ENCODE assay signal across 10 cellular contexts in the genomic region with DNA sequence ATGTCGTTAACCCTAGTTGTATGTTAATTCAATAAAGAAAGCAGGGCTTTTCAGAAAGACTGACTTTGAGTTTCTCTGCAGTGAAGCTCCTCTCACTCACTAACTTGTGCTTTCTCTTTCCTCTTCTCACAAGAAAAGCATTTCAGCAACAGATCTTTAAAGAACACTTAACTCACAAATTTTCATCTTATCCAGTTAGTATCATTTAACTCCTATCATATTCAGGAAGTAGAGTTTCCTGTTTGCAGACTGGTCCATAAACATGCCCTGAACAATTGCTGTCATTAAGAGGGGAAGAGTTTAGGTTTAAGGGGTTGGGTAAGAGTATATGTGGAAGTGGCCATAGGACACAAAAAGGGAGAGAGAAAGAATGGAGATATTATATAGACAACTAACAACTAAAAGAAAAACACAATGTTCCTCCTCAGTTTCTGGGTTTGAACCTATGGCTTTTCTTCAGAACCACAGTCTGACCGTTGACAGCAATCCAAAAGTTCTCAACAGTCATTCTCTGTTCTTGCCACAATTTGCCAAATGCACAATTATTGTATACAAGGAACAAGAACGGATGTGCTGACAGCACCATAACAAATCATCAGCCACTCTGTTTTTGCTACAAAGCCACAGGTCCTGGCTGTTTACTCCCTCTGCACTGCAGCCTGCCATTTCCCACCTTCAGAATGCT.
DNase-seq lines count a peak whose midpoint lies in the region; ATAC-seq, FAIRE-seq and TF ChIP-seq lines count a peak whose summit lies in the region.
"Had no signal": no experiment of that assay in that cellular context is flagged by ENCODE, and none has a peak within 500 bp of the region (broad histone marks: within the 10 kb centered on the region; RNA-seq: fewer than 3 reads in every experiment).

No MANE protein-coding gene starts in this region.

- H3K4me3 Mint-ChIP-seq in activated T-cell treated with anti-CD3 and anti-CD28 coated beads, Interleukin-2, amount 50 U/mL, for 72 hours = no peak overlapping the region
- H3K4me3 Mint-ChIP-seq in activated CD4-positive, alpha-beta memory T cell treated with anti-CD3 and anti-CD28 coated beads for 36 hours = no peak overlapping the region

- H4K20me1 ChIP-seq in keratinocyte (ENCODE audit: control insufficient read depth, extremely low read depth, insufficient read depth, low read length) = no peaks in the 10 kb centered on the region

- no peaks in the 10 kb centered on the region for H3K4me1 ChIP-seq in keratinocyte (ENCODE audit: control insufficient read depth, extremely low read depth, insufficient read depth, low read length)
- H3K4me1 ChIP-seq in thyroid gland = peaks cover 10 to 21% of the 10 kb centered on the region in 2 donors
- H3K4me1 ChIP-seq in transverse colon = peaks cover 0 to 29% (median 10%) of the 10 kb centered on the region in 4 donors

- no peaks in the 10 kb centered on the region for H3K9me1 ChIP-seq in keratinocyte (ENCODE audit: control insufficient read depth, extremely low read depth, insufficient read depth, low read length)

- ATAC-seq in activated T-cell treated with anti-CD3 and anti-CD28 coated beads, Interleukin-2, amount 50 U/mL, for 72 hours (replicated peaks in 1 of 2) = no peak
- ATAC-seq in GM18520 (IDR thresholded peaks at IDR 0.05; ENCODE audit: unreplicated experiment) = no peak

- H3K4me3 ChIP-seq in keratinocyte (ENCODE audit: control insufficient read depth in 2 of 3, extremely low read depth in 1 of 3, insufficient read depth in 2 of 3, low read depth in 1 of 3, low read length in 3 of 3) (no peak overlapping the region), thyroid gland (replicated peaks in 1 of 3) (no peak overlapping the region), transverse colon (no peak overlapping the region)

- TF ChIP-seq CTCF in keratinocyte (optimal IDR thresholded peaks at IDR 0.05 in 1 of 3, IDR thresholded peaks at IDR 0.05 in 1 of 3, conservative IDR thresholded peaks at IDR 0.05 in 1 of 3; ENCODE audit: extremely low read depth in 1 of 3, insufficient read depth in 2 of 3, low read length in 3 of 3) (no peak), thyroid gland (IDR thresholded peaks at IDR 0.05) (no peak), D721Med (IDR thresholded peaks at IDR 0.05; ENCODE audit: insufficient read depth, missing control alignments) (no peak), transverse colon (IDR thresholded peaks at IDR 0.05) (no peak)

- no peak overlapping the region for H3K4me2 ChIP-seq in keratinocyte (ENCODE audit: control insufficient read depth, extremely low read depth, insufficient read depth, low read depth, low read length)

- no peak for TF ChIP-seq POLR2A in thyroid gland (IDR thresholded peaks at IDR 0.05)
- no peak for TF ChIP-seq POLR2A in transverse colon (IDR thresholded peaks at IDR 0.05)

- POLR2A ChIA-PET in activated CD4-positive, alpha-beta memory T cell treated with anti-CD3 and anti-CD28 coated beads for 36 hours (lab: Charles Lee) = no interaction called here

- no peaks in the 10 kb centered on the region for H3K9me3 ChIP-seq in keratinocyte (ENCODE audit: control insufficient read depth, low read depth, low read length)
- H3K9me3 ChIP-seq in thyroid gland = no peaks in the 10 kb centered on the region
- no peaks in the 10 kb centered on the region for H3K9me3 ChIP-seq in transverse colon

- peak overlapping the region; percentile 43 for H3K27ac Mint-ChIP-seq in activated T-cell treated with anti-CD3 and anti-CD28 coated beads, Interleukin-2, amount 50 U/mL, for 72 hours
- peak overlapping the region; percentile 44 for H3K27ac Mint-ChIP-seq in activated CD4-positive, alpha-beta memory T cell treated with anti-CD3 and anti-CD28 coated beads for 36 hours

- H3K27ac ChIP-seq in keratinocyte (ENCODE audit: control insufficient read depth, insufficient read depth, low read length) (no peak overlapping the region), thyroid gland (peak overlapping the region in 2 of 3 donors; percentile 41 to 57), transverse colon (peak overlapping the region in 1 of 4 donors; percentile 10)

- H3K27me3 Mint-ChIP-seq in activated T-cell treated with anti-CD3 and anti-CD28 coated beads, Interleukin-2, amount 50 U/mL, for 72 hours (ENCODE audit: low read depth) = no peaks in the 10 kb centered on the region
- H3K27me3 Mint-ChIP-seq in activated CD4-positive, alpha-beta memory T cell treated with anti-CD3 and anti-CD28 coated beads for 36 hours = no peaks in the 10 kb centered on the region

- no peak for DNase-seq in activated T-cell treated with anti-CD3 and anti-CD28 coated beads, Interleukin-2, amount 50 U/mL, for 72 hours
- DNase-seq in activated T-cell treated with anti-CD3 and anti-CD28 coated beads for 4 hours = no peak
- no peak for DNase-seq in activated CD4-positive, alpha-beta memory T cell treated with anti-CD3 and anti-CD28 coated beads for 36 hours
- no peak for DNase-seq in keratinocyte (ENCODE audit: low read depth, low spot score)
- no peak for DNase-seq in thyroid gland
- DNase-seq in D721Med (ENCODE audit: insufficient read length, low spot score) = no peak
- DNase-seq in transverse colon = no peak
- DNase-seq: activated gamma-delta T cell, GF-D8 had no signal

- no peaks in the 10 kb centered on the region for H3K79me2 ChIP-seq in keratinocyte (ENCODE audit: control insufficient read depth, insufficient read depth, low read length)

- no peaks in the 10 kb centered on the region for H3K9me3 Mint-ChIP-seq in activated T-cell treated with anti-CD3 and anti-CD28 coated beads, Interleukin-2, amount 50 U/mL, for 72 hours
- H3K9me3 Mint-ChIP-seq in activated CD4-positive, alpha-beta memory T cell treated with anti-CD3 and anti-CD28 coated beads for 36 hours = no peaks in the 10 kb centered on the region

- no peak for TF ChIP-seq EP300 in transverse colon (IDR thresholded peaks at IDR 0.05; ENCODE audit: low read depth)

- 64 to 66% methylated on average over 3 of the region's 3 CpGs for WGBS in thyroid gland, 2 donors
- 37 to 49% methylated on average over 3 of the region's 3 CpGs for WGBS in transverse colon (ENCODE audit: low coverage in 1 of 2), 2 donors

- in situ Hi-C loops in transverse colon (cut with MboI; ENCODE audit: low pct_ligation_motif_present in 1 of 4, low pct_unique_long_range_greater_than_20kb in 1 of 4, low sequenced_read_pairs in 3 of 4) = loop anchor here in 1 of 4 donors (25.0 kb wide), 1 partner anchor 105 kb away; no protein-coding TSS in a partner anchor

- peaks cover 5% of the 10 kb centered on the region for H3K4me1 Mint-ChIP-seq in activated T-cell treated with anti-CD3 and anti-CD28 coated beads, Interleukin-2, amount 50 U/mL, for 72 hours (ENCODE audit: low read depth)
- peaks cover 3% of the 10 kb centered on the region for H3K4me1 Mint-ChIP-seq in activated CD4-positive, alpha-beta memory T cell treated with anti-CD3 and anti-CD28 coated beads for 36 hours (ENCODE audit: low read depth)

- FAIRE-seq in keratinocyte (lab: Jason Lieb, UNC) (peak; percentile 77), D721Med (lab: Jason Lieb, UNC) (no peak)

- intact Hi-C loops in activated CD4-positive, alpha-beta memory T cell treated with anti-CD3 and anti-CD28 coated beads for 36 hours (cut with micrococcal nuclease) = no loop called here
- intact Hi-C loops in thyroid gland (cut with DNase I) = loop anchor here (5.0 to 10.0 kb wide), 2 partner anchors 72 to 110 kb away; no protein-coding TSS in a partner anchor
- intact Hi-C loops in transverse colon (cut with DNase I; ENCODE audit: low total_unique reads) = no loop called here

- no peaks in the 10 kb centered on the region for H3K27me3 ChIP-seq in keratinocyte (ENCODE audit: control insufficient read depth, extremely low read depth, insufficient read depth, low read length)
- no peaks in the 10 kb centered on the region for H3K27me3 ChIP-seq in thyroid gland
- H3K27me3 ChIP-seq in transverse colon = no peaks in the 10 kb centered on the region

- no peak overlapping the region for H3K9ac ChIP-seq in keratinocyte (ENCODE audit: control insufficient read depth, extremely low read depth, insufficient read depth, low read length)

- CTCF ChIA-PET in activated CD4-positive, alpha-beta memory T cell treated with anti-CD3 and anti-CD28 coated beads for 36 hours (lab: Charles Lee) = interaction anchor here (1.5 to 1.9 kb wide), 3 partner anchors 75 to 160 kb away, joined by 3 to 8 read pairs (median 4); no protein-coding TSS in a partner anchor

- H3K36me3 ChIP-seq in keratinocyte (ENCODE audit: control insufficient read depth in 2 of 2, extremely low read depth in 1 of 2, insufficient read depth in 2 of 2, low read length in 2 of 2) (peaks cover 27% of the 10 kb centered on the region in 2 experiments), thyroid gland (peaks cover 0 to 8% of the 10 kb centered on the region in 2 donors), transverse colon (peaks cover 0 to 28% (median 10%) of the 10 kb centered on the region in 4 donors)

- dilution Hi-C loops in keratinocyte (cut with MboI; ENCODE audit: extremely low pct_ligation_motif_present, low sequenced_read_pairs) = loop anchor here (25.0 kb wide), 1 partner anchor 105 kb away; no protein-coding TSS in a partner anchor

- no peak overlapping the region for H2AFZ ChIP-seq in keratinocyte (ENCODE audit: control insufficient read depth, low read length)

- peaks cover 1 to 10% of the 10 kb centered on the region in 2 donors for H3K36me3 Mint-ChIP-seq in activated T-cell treated with anti-CD3 and anti-CD28 coated beads, Interleukin-2, amount 50 U/mL, for 72 hours (ENCODE audit: insufficient read depth in 2 of 2)
- peaks cover 33% of the 10 kb centered on the region for H3K36me3 Mint-ChIP-seq in activated CD4-positive, alpha-beta memory T cell treated with anti-CD3 and anti-CD28 coated beads for 36 hours
